In the genomic region with DNA sequence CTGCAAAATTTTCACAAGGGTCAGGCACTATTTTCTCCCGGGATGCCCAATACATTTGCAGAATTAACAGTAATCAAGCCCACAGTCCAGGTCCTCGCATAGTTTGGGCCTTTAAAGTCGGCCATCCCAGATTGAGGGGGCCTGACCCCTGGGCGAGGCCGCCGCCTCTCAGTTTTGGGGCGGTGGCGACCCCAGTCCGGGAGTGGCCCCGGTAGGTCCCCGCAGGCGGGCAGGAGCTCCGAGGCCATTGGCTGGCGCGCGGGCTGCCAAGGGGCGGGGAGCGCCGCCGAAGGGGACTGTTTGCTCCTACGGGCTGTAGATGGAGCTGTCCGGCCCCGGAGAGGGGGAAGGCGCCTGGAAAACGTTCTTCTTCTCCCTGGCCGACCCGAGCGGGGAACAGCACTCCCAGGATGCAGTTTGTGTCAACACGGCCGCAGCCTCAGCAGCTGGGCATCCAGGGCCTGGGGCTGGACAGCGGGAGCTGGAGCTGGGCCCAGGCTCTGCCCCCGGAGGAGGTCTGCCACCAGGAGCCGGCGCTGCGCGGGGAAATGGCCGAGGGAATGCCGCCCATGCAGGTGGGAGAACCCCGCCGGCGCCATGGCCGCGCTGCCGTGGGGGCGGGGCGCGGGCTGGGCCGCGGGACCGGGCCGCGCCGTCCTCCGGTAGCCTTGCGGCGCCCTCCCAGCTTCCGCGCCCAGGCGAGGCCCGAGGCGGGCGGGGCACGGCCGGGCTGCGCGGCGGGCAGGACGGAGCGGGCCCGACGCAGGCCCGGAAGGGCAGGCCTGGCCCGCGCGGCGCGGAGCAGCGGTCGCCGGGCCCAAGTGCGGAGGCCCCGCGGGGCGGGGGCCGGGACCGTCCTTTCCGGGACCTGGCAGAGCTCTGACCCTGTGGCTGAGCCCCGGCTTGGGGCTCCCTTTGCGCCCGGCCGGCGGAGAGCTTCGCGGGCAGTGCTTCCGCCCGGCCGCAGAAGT, we compare ENCODE assay signal across 8 cellular contexts. TPM values are rescaled to one million over a fixed set of nuclear protein-coding genes. Genes with fewer than 3 reads are reported as not detected.
DNase-seq lines count a peak whose midpoint lies in the region; ATAC-seq and TF ChIP-seq lines count a peak whose summit lies in the region.

A gene (plus strand): TSS at position 367 of the 971 bp plus-strand sequence. CDS start 44 bp downstream, at position 411.

- peak; percentile 82 for TF ChIP-seq POLR2A in Raji (IDR thresholded peaks at IDR 0.05; ENCODE audit: insufficient read depth, low read depth, low read length)

- H3F3A ChIP-seq in GM23338 (replicated peaks; ENCODE audit: low read depth) (peaks cover 20% of the 10 kb centered on the region; the same call in 1 of the 2 replicates), neural progenitor cell (ENCODE audit: low read depth) (peaks cover 5% of the 10 kb centered on the region)

- H3K9ac ChIP-seq in neural progenitor cell (peak within 1 kb of the TSS; percentile 84), subcutaneous abdominal adipose tissue (ENCODE audit: low read length in 5 of 5) (peak within 1 kb of the TSS; percentile 90 to 98 (median 95))

- peak within 1 kb of the TSS; percentile 94; the same call in 1 of the 2 replicates for H3K27ac ChIP-seq in GM23338 (ENCODE audit: low read depth)
- peak within 1 kb of the TSS; percentile 89 for H3K27ac ChIP-seq in neural progenitor cell
- peak within 1 kb of the TSS; percentile 75 for H3K27ac ChIP-seq in subcutaneous abdominal adipose tissue (ENCODE audit: low read depth, low read length)

- H3K9me3 Mint-ChIP-seq in GM23338 = no peaks in the 10 kb centered on the region
- no peaks in the 10 kb centered on the region for H3K9me3 Mint-ChIP-seq in neural progenitor cell

- peak within 1 kb of the TSS; percentile 95 for H3K4me3 ChIP-seq in GM23338
- peak within 1 kb of the TSS; percentile 80 to 89 for H3K4me3 ChIP-seq in foreskin fibroblast (ENCODE audit: low read depth in 1 of 2, low read length in 2 of 2)
- peak within 1 kb of the TSS; percentile 95 for H3K4me3 ChIP-seq in neural progenitor cell
- peak within 1 kb of the TSS; percentile 73 to 93 (median 85) for H3K4me3 ChIP-seq in subcutaneous abdominal adipose tissue (ENCODE audit: low read depth in 1 of 5, low read length in 5 of 5)

- peak; percentile 94 for ATAC-seq in GM23338

- H3K4me1 ChIP-seq in GM23338 (ENCODE audit: insufficient read depth) (0 out of 2 replicates have a peak, but pooled peaks cover 6% of the 10 kb centered on the region), neural progenitor cell (no peaks in the 10 kb centered on the region), subcutaneous abdominal adipose tissue (ENCODE audit: control insufficient read depth in 5 of 5, insufficient read depth in 5 of 5, low read length in 5 of 5) (peaks cover 2 to 22% (median 21%) of the 10 kb centered on the region in 5 donors)

- H3K4me1 Mint-ChIP-seq in GM23338 (peaks cover 14% of the 10 kb centered on the region), neural progenitor cell (peaks cover 12% of the 10 kb centered on the region)

- H4K20me1 ChIP-seq in GM23338 (replicated peaks; ENCODE audit: insufficient read depth) (peaks cover 17% of the 10 kb centered on the region), neural progenitor cell (ENCODE audit: low read depth) (peaks cover 22% of the 10 kb centered on the region)

- peak within 1 kb of the TSS; percentile 89 for H3K4me3 Mint-ChIP-seq in GM23338
- H3K4me3 Mint-ChIP-seq in neural progenitor cell = peak within 1 kb of the TSS; percentile 95

- H3K27me3 ChIP-seq in GM23338 (ENCODE audit: insufficient read depth) (no peaks in the 10 kb centered on the region), neural progenitor cell (no peaks in the 10 kb centered on the region), subcutaneous abdominal adipose tissue (ENCODE audit: control insufficient read depth in 5 of 5, insufficient read depth in 4 of 5, low read length in 5 of 5) (no peaks in the 10 kb centered on the region)

- TF ChIP-seq CTCF in GM23338 (conservative IDR thresholded peaks at IDR 0.05; ENCODE audit: low read depth in 2 of 2) = peak; percentile 36 to 70
- TF ChIP-seq CTCF in foreskin fibroblast (IDR thresholded peaks at IDR 0.05; ENCODE audit: low read depth, low read length) = peak; percentile 76
- TF ChIP-seq CTCF in neural progenitor cell (IDR thresholded peaks at IDR 0.05) = peak; percentile 67

- peaks cover 35% of the 10 kb centered on the region for H3K36me3 Mint-ChIP-seq in GM23338 (ENCODE audit: low read depth)
- H3K36me3 Mint-ChIP-seq in neural progenitor cell = peaks cover 22% of the 10 kb centered on the region

- peak within 1 kb of the TSS; percentile 85 for H3K27ac Mint-ChIP-seq in GM23338
- H3K27ac Mint-ChIP-seq in neural progenitor cell = peak within 1 kb of the TSS; percentile 93

- peak; percentile 91 for DNase-seq in ELR (ENCODE audit: low read depth)
- peak; percentile 97 for DNase-seq in GM23338 (ENCODE audit: low spot score)
- peak; percentile 95 for DNase-seq in LHCN-M2 (ENCODE audit: low read depth)
- DNase-seq in activated gamma-delta T cell (lab: John Stamatoyannopoulos, UW) = peak; percentile 50
- peak; percentile 88 to 97 for DNase-seq in foreskin fibroblast
- peak; percentile 95 for DNase-seq in neural progenitor cell (ENCODE audit: low spot score)

- peaks cover 11% of the 10 kb centered on the region for H3K27me3 Mint-ChIP-seq in GM23338 (ENCODE audit: insufficient read depth, low read depth, poor library complexity)
- H3K27me3 Mint-ChIP-seq in neural progenitor cell (ENCODE audit: insufficient read depth, low read depth) = peaks cover 4% of the 10 kb centered on the region

- H2AFZ ChIP-seq in GM23338 (peak within 1 kb of the TSS; percentile 95), neural progenitor cell (replicated peaks) (peak within 1 kb of the TSS; percentile 90)

- H3K9me2 ChIP-seq in GM23338 (ENCODE audit: insufficient read depth) = no peaks in the 10 kb centered on the region

- peaks cover 23% of the 10 kb centered on the region for H3K36me3 ChIP-seq in GM23338 (ENCODE audit: insufficient read depth)
- H3K36me3 ChIP-seq in neural progenitor cell = peaks cover 7% of the 10 kb centered on the region
- H3K36me3 ChIP-seq in subcutaneous abdominal adipose tissue (ENCODE audit: control insufficient read depth in 5 of 5, insufficient read depth in 5 of 5, low read length in 5 of 5) = peaks cover 7 to 24% (median 22%) of the 10 kb centered on the region in 5 donors

- peak within 1 kb of the TSS; percentile 96 for H3K4me2 ChIP-seq in GM23338
- H3K4me2 ChIP-seq in neural progenitor cell = peak within 1 kb of the TSS; percentile 97

- H3K79me2 ChIP-seq in GM23338 (replicated peaks; ENCODE audit: insufficient read depth) (peaks cover 29% of the 10 kb centered on the region), neural progenitor cell (ENCODE audit: low read depth) (peaks cover 32% of the 10 kb centered on the region)

- no peaks in the 10 kb centered on the region for H3K9me3 ChIP-seq in neural progenitor cell (ENCODE audit: low read depth)
- no peaks in the 10 kb centered on the region for H3K9me3 ChIP-seq in subcutaneous abdominal adipose tissue (ENCODE audit: control insufficient read depth in 5 of 5, low read length in 5 of 5)

TF ChIP-seq in GM23338, 12 proteins besides CTCF, POLR2A, EP300 and RAD21:
- no peak for TF ChIP-seq ZNF331 (CRISPR knock-in tag; IDR thresholded peaks at IDR 0.05; ENCODE audit: low read depth)
- TF ChIP-seq, protein P1, sequence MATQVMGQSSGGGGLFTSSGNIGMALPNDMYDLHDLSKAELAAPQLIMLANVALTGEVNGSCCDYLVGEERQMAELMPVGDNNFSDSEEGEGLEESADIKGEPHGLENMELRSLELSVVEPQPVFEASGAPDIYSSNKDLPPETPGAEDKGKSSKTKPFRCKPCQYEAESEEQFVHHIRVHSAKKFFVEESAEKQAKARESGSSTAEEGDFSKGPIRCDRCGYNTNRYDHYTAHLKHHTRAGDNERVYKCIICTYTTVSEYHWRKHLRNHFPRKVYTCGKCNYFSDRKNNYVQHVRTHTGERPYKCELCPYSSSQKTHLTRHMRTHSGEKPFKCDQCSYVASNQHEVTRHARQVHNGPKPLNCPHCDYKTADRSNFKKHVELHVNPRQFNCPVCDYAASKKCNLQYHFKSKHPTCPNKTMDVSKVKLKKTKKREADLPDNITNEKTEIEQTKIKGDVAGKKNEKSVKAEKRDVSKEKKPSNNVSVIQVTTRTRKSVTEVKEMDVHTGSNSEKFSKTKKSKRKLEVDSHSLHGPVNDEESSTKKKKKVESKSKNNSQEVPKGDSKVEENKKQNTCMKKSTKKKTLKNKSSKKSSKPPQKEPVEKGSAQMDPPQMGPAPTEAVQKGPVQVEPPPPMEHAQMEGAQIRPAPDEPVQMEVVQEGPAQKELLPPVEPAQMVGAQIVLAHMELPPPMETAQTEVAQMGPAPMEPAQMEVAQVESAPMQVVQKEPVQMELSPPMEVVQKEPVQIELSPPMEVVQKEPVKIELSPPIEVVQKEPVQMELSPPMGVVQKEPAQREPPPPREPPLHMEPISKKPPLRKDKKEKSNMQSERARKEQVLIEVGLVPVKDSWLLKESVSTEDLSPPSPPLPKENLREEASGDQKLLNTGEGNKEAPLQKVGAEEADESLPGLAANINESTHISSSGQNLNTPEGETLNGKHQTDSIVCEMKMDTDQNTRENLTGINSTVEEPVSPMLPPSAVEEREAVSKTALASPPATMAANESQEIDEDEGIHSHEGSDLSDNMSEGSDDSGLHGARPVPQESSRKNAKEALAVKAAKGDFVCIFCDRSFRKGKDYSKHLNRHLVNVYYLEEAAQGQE (IDR thresholded peaks at IDR 0.05; ENCODE audit: unreplicated experiment) = peak; percentile 16
- TF ChIP-seq POLR2AphosphoS5 (IDR thresholded peaks at IDR 0.05; ENCODE audit: low read depth) = peak; percentile 84
- TF ChIP-seq NANOG (IDR thresholded peaks at IDR 0.05; ENCODE audit: borderline replicate concordance) = no peak
- TF ChIP-seq, protein P2, sequence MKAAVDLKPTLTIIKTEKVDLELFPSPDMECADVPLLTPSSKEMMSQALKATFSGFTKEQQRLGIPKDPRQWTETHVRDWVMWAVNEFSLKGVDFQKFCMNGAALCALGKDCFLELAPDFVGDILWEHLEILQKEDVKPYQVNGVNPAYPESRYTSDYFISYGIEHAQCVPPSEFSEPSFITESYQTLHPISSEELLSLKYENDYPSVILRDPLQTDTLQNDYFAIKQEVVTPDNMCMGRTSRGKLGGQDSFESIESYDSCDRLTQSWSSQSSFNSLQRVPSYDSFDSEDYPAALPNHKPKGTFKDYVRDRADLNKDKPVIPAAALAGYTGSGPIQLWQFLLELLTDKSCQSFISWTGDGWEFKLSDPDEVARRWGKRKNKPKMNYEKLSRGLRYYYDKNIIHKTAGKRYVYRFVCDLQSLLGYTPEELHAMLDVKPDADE (IDR thresholded peaks at IDR 0.05) = 0 out of 2 replicates have a peak, but pooled peaks have one; percentile 43
- TF ChIP-seq STAT1 (IDR thresholded peaks at IDR 0.05; ENCODE audit: unreplicated experiment) = no peak

RNA-seq across cellular contexts. Expression of the gene that starts here (rescaled TPM):
- 34.3 and 36.3 TPM in 2 replicates for total RNA-seq in GM23338 (2014; rRNA removed; shearing (Covaris generic))
- 7.2 and 7.4 TPM in 2 replicates for polyA plus RNA-seq in GM23338 (2016; fragmentation: Nextera tagmentation; extraction: Ambion mirVana)
- total RNA-seq in LHCN-M2 (2014; rRNA removed) = 23.0 and 28.6 TPM in 2 replicates
- 17.3 TPM for polyA plus RNA-seq in LHCN-M2 (2012)
- total RNA-seq in neural progenitor cell (ENCODE audit: low replicate concordance) = 15.9 and 28.0 TPM in 2 replicates

Comparison
In these comparisons a context has a peak if more than half of its experiments do, and no peak if none do; other contexts are left out.
1. Peak in every context shown above with its lines: DNase-seq, ATAC-seq, H3K4me3 ChIP-seq and H3K27ac ChIP-seq.